ENCODE assay signal across 17 cellular contexts in the genomic region with DNA sequence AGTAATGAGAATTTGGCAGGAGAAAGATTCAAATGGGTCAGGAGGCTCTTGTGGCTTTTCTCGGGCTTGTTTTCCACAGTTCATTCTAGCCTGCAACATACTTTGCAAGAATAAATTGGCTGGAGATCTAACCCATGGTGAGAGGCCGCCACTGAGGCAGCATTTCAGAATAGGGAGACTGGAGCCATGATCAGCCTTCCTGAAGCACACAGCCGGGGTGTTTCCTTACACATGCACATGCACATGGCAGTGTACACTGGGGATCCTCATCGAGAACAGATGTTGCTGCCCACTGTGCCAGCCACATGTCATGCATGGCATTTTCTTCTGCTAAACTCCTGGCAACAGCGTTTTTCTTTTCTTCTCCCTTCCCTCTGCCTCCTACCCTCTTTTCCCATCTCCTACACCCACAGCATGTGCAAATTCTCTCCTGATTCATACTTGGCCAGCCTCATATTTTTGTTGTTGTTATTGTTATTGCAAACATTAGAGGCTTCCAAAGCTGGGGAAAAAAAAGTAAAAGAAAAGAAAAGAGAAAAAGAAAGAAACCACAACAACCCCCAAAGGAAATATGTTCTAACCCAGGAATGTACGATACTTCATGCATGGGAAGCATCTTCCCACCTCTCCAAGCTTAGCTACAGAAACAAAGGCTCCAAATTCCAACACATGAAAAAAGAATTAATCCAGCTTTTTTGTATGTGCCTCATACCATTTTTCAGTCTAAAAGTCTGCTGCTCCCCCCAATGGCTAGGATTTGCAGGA.
"Had no signal": no experiment of that assay in that cellular context is flagged by ENCODE, and none has a peak within 500 bp of the region (broad histone marks: within the 10 kb centered on the region; RNA-seq: fewer than 3 reads in every experiment).

No MANE protein-coding gene starts in this region.

- H2AFZ ChIP-seq: neural progenitor cell, parathyroid adenoma had no signal

- H3K27ac Mint-ChIP-seq: activated CD4-positive, alpha-beta T cell treated with anti-CD3 and anti-CD28 coated beads for 36 hours; activated CD8-positive, alpha-beta T cell treated with anti-CD3 and anti-CD28 coated beads for 36 hours; dendritic cell treated with granulocyte-macrophage colony-stimulating factor and Interleukin-4, amounts not matched to agents 40 ng/mL and 50 ng/mL, for 4 days; neural progenitor cell; stimulated activated effector memory CD8-positive, alpha-beta T cell treated with anti-CD3 and anti-CD28 coated beads, Interleukin-12 subunit alpha, Interleukin-12 subunit beta, amount 100 ng/mL, for 72 hours; T-cell; type B pancreatic cell had no signal

- H3K79me2 ChIP-seq: parathyroid adenoma had no signal

- H3K27me3 Mint-ChIP-seq: activated CD4-positive, alpha-beta T cell treated with anti-CD3 and anti-CD28 coated beads for 36 hours; activated CD8-positive, alpha-beta T cell treated with anti-CD3 and anti-CD28 coated beads for 36 hours; dendritic cell treated with granulocyte-macrophage colony-stimulating factor and Interleukin-4, amounts not matched to agents 40 ng/mL and 50 ng/mL, for 4 days; T-cell; type B pancreatic cell had no signal

- H3K4me2 ChIP-seq: neural progenitor cell had no signal

- H3K4me3 Mint-ChIP-seq: activated CD4-positive, alpha-beta T cell treated with anti-CD3 and anti-CD28 coated beads for 36 hours; activated CD8-positive, alpha-beta T cell treated with anti-CD3 and anti-CD28 coated beads for 36 hours; brain; dendritic cell treated with granulocyte-macrophage colony-stimulating factor and Interleukin-4, amounts not matched to agents 40 ng/mL and 50 ng/mL, for 4 days; neural progenitor cell; stimulated activated effector memory CD8-positive, alpha-beta T cell treated with anti-CD3 and anti-CD28 coated beads, Interleukin-12 subunit alpha, Interleukin-12 subunit beta, amount 100 ng/mL, for 72 hours; T-cell; type B pancreatic cell had no signal

- ATAC-seq: activated CD4-positive, alpha-beta T cell treated with anti-CD3 and anti-CD28 coated beads for 36 hours; activated CD8-positive, alpha-beta T cell treated with anti-CD3 and anti-CD28 coated beads for 36 hours; lower lobe of right lung; stimulated activated effector memory CD8-positive, alpha-beta T cell treated with anti-CD3 and anti-CD28 coated beads, Interleukin-12 subunit alpha, Interleukin-12 subunit beta, amount 100 ng/mL, for 72 hours; T-cell had no signal

- H3K36me3 Mint-ChIP-seq: brain; neural progenitor cell; stimulated activated effector memory CD8-positive, alpha-beta T cell treated with anti-CD3 and anti-CD28 coated beads, Interleukin-12 subunit alpha, Interleukin-12 subunit beta, amount 100 ng/mL, for 72 hours; T-cell; type B pancreatic cell had no signal

- DNase-seq: activated CD4-positive, alpha-beta T cell treated with anti-CD3 and anti-CD28 coated beads for 36 hours; activated CD8-positive, alpha-beta memory T cell treated with anti-CD3 and anti-CD28 coated beads, Interleukin-2, amount 50 U/mL, for 4 hours; activated CD8-positive, alpha-beta T cell treated with anti-CD3 and anti-CD28 coated beads for 36 hours; activated naive CD4-positive, alpha-beta T cell treated with Interleukin-2 at 50 U/mL for 16 hours; erythroblast; hypothalamus; lower lobe of right lung; midbrain; T-cell; WERI-Rb-1 had no signal

- H3K27me3 ChIP-seq: neural progenitor cell, right atrium auricular region had no signal

- H3K36me3 ChIP-seq: lower lobe of right lung, neural progenitor cell, right atrium auricular region, WERI-Rb-1 had no signal

- H3K4me3 ChIP-seq: lower lobe of right lung, neural progenitor cell, right atrium auricular region had no signal

- H3K9me3 Mint-ChIP-seq: activated CD8-positive, alpha-beta T cell treated with anti-CD3 and anti-CD28 coated beads for 36 hours; brain; dendritic cell treated with granulocyte-macrophage colony-stimulating factor and Interleukin-4, amounts not matched to agents 40 ng/mL and 50 ng/mL, for 4 days; neural progenitor cell; stimulated activated effector memory CD8-positive, alpha-beta T cell treated with anti-CD3 and anti-CD28 coated beads, Interleukin-12 subunit alpha, Interleukin-12 subunit beta, amount 100 ng/mL, for 72 hours; type B pancreatic cell had no signal

- H3K9ac ChIP-seq: neural progenitor cell, parathyroid adenoma had no signal

- H3K9me3 ChIP-seq: lower lobe of right lung, right atrium auricular region had no signal

- H3K27ac ChIP-seq: lower lobe of right lung, neural progenitor cell, parathyroid adenoma, right atrium auricular region, WERI-Rb-1 had no signal

- H3K4me1 Mint-ChIP-seq: activated CD4-positive, alpha-beta T cell treated with anti-CD3 and anti-CD28 coated beads for 36 hours; stimulated activated effector memory CD8-positive, alpha-beta T cell treated with anti-CD3 and anti-CD28 coated beads, Interleukin-12 subunit alpha, Interleukin-12 subunit beta, amount 100 ng/mL, for 72 hours; T-cell had no signal

- H3K4me1 ChIP-seq: lower lobe of right lung, neural progenitor cell, parathyroid adenoma, right atrium auricular region had no signal
